In the genomic region with DNA sequence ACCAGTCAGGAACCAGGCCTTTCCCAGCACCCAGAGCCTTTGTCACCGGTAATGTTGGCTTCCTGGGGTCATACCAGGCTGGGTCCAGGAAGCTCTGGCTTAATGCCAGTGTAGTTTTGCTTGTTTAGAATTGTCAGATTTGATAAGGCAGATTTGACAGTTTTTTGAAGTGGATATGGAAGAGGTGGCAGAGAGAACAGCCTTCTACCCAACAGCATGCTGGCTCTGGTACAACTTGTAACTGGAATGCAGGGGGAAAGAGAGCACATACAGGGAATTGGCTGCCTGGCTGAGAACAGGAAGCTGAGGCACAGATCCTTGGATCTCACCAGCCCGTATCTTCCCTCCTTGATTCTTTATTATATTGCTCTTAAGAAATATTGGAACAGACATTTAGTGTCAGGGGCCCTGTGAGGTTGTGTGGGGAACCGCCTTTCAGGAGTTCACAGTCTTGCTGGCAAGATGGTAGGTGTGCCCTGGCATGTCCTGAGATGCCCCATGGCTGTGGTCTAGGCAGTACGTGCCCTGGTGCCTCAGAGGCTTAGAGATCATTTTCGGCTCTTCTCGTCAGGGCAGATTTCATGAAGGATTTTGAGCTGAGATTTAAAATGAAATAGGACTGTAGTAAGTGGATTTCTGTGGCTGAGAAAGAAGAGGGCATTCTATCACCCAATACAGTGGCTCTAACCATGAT, we compare ENCODE assay signal across 11 cellular contexts.
DNase-seq lines count a peak whose midpoint lies in the region; TF ChIP-seq lines count a peak whose summit lies in the region.
"Had no signal": no experiment of that assay in that cellular context is flagged by ENCODE, and none has a peak within 500 bp of the region (broad histone marks: within the 10 kb centered on the region; RNA-seq: fewer than 3 reads in every experiment).

No MANE protein-coding gene starts in this region.

- no peak overlapping the region for H3K4me2 ChIP-seq in smooth muscle cell

- no peaks in the 10 kb centered on the region for H3K27me3 ChIP-seq in left ventricle myocardium inferior (ENCODE audit: low read depth)
- H3K27me3 ChIP-seq in smooth muscle cell (ENCODE audit: low read depth), result no peaks in the 10 kb centered on the region
- H3K27me3 ChIP-seq: ovary had no signal

- DNase-seq in HCEC 1CT (peak; percentile 0), astrocyte of the hippocampus (ENCODE audit: low read depth, low spot score) (peak; percentile 62), left ventricle myocardium inferior (no peak), smooth muscle cell (lab: John Stamatoyannopoulos, UW; ENCODE audit: unreplicated experiment) (no peak), NCI-H2107 (lab: John Stamatoyannopoulos, UW) (no peak), dermis blood vessel endothelial cell (no peak), activated gamma-delta T cell treated with Interleukin-2 at 50 U/mL for 16 hours (no peak)
- DNase-seq in activated naive CD4-positive, alpha-beta T cell treated with anti-CD3 and anti-CD28 coated beads, Interleukin-2, amount 50 U/mL, for 16 hours, result no peak
- DNase-seq: islet precursor cell, NCI-H2227 treated with DMSO at 0.1 percent for 48 hours had no signal

- H2AFZ ChIP-seq in smooth muscle cell (ENCODE audit: low read depth), result no peak overlapping the region

- intact Hi-C loops in left ventricle myocardium inferior (cut with micrococcal nuclease), result loop anchor here (10.0 kb wide), 1 partner anchor 221 kb away; no protein-coding TSS in a partner anchor

- peaks cover 34% of the 10 kb centered on the region for H3K79me2 ChIP-seq in smooth muscle cell (ENCODE audit: low read depth)

- TF ChIP-seq CTCF in left ventricle myocardium inferior (IDR thresholded peaks at IDR 0.05; ENCODE audit: borderline replicate concordance) (no peak), smooth muscle cell (IDR thresholded peaks at IDR 0.05; ENCODE audit: borderline replicate concordance, insufficient read depth, poor library complexity, severe bottlenecking) (no peak)

- H3K4me3 ChIP-seq in left ventricle myocardium inferior, result no peak overlapping the region
- no peak overlapping the region for H3K4me3 ChIP-seq in smooth muscle cell
- H3K4me3 ChIP-seq: ovary had no signal

- no peaks in the 10 kb centered on the region for H4K20me1 ChIP-seq in smooth muscle cell (ENCODE audit: low read depth)

- no peaks in the 10 kb centered on the region for H3K9me3 ChIP-seq in left ventricle myocardium inferior (replicated peaks)
- H3K9me3 ChIP-seq in smooth muscle cell (replicated peaks; ENCODE audit: low read depth), result no peaks in the 10 kb centered on the region
- H3K9me3 ChIP-seq: ovary had no signal

- H3K27ac ChIP-seq in left ventricle myocardium inferior (replicated peaks) (peak overlapping the region; percentile 81), smooth muscle cell (ENCODE audit: low read depth) (peak overlapping the region; percentile 37)

- 84% methylated on average over 6 of the region's 6 CpGs for WGBS in smooth muscle cell (ENCODE audit: low lambda C conversion rate)

- no peak overlapping the region for H3K9ac ChIP-seq in smooth muscle cell (ENCODE audit: low read depth)

- H3K4me1 ChIP-seq in left ventricle myocardium inferior, result peaks cover 87% of the 10 kb centered on the region
- H3K4me1 ChIP-seq in smooth muscle cell (ENCODE audit: low read depth), result peaks cover 33% of the 10 kb centered on the region

- H3K36me3 ChIP-seq in left ventricle myocardium inferior (no peaks in the 10 kb centered on the region), smooth muscle cell (ENCODE audit: low read depth) (no peaks in the 10 kb centered on the region)
- H3K36me3 ChIP-seq: ovary had no signal

- H3F3A ChIP-seq in smooth muscle cell (ENCODE audit: low read depth), result peaks cover 7% of the 10 kb centered on the region

Comparison
In these comparisons a context has a peak if more than half of its experiments do, and no peak if none do; other contexts are left out.
1. DNase-seq: peak in HCEC 1CT (single experiment) and astrocyte of the hippocampus (single experiment); none in left ventricle myocardium inferior (single experiment), smooth muscle cell (single experiment), NCI-H2107 (single experiment), dermis blood vessel endothelial cell (single experiment), activated naive CD4-positive, alpha-beta T cell treated with anti-CD3 and anti-CD28 coated beads, Interleukin-2, amount 50 U/mL, for 16 hours (single experiment) and activated gamma-delta T cell treated with Interleukin-2 at 50 U/mL for 16 hours (single experiment).